Comparison of ENCODE assay signal across 27 cellular contexts in genomic region chr3:77281721-77282120, GRCh38.
DNase-seq lines count a peak whose midpoint lies in the region; ATAC-seq and TF ChIP-seq lines count a peak whose summit lies in the region.
"Had no signal": no experiment of that assay in that cellular context is flagged by ENCODE, and none has a peak within 500 bp of the region (broad histone marks: within the 10 kb centered on the region; RNA-seq: fewer than 3 reads in every experiment).

No MANE protein-coding gene starts in this region.

- no peak overlapping the region for H3K4me3 ChIP-seq in adrenal gland
- H3K4me3 ChIP-seq: esophagus squamous epithelium, gastrocnemius medialis, suprapubic skin had no signal

- no peak overlapping the region for H3K27ac Mint-ChIP-seq in CD14-positive monocyte
- H3K27ac Mint-ChIP-seq: activated CD4-positive, alpha-beta memory T cell treated with anti-CD3 and anti-CD28 coated beads, Interleukin-2, amount 10 ng/mL, durations not matched to agents 7 days and 5 days; CD4-positive, CD25-positive, alpha-beta regulatory T cell; IgD-negative memory B cell; memory B cell had no signal

- intact Hi-C loops in CD14-positive monocyte (cut with micrococcal nuclease), result no loop called here
- intact Hi-C loops in adrenal gland (cut with DNase I), result no loop called here

- TF ChIP-seq CTCF in CD14-positive monocyte (IDR thresholded peaks at IDR 0.05) (no peak), adrenal gland (IDR thresholded peaks at IDR 0.05) (no peak)

- H3K9me3 ChIP-seq in adrenal gland (replicated peaks in 1 of 3), result no peaks in the 10 kb centered on the region
- H3K9me3 ChIP-seq: esophagus squamous epithelium, gastrocnemius medialis, suprapubic skin had no signal

- H3K36me3 Mint-ChIP-seq in CD14-positive monocyte, result no peaks in the 10 kb centered on the region
- H3K36me3 Mint-ChIP-seq: CD4-positive, CD25-positive, alpha-beta regulatory T cell; memory B cell had no signal

- H3K4me3 Mint-ChIP-seq in CD14-positive monocyte, result no peak overlapping the region
- H3K4me3 Mint-ChIP-seq: activated CD4-positive, alpha-beta memory T cell treated with anti-CD3 and anti-CD28 coated beads, Interleukin-2, amount 10 ng/mL, durations not matched to agents 7 days and 5 days; CD4-positive, CD25-positive, alpha-beta regulatory T cell; IgD-negative memory B cell; memory B cell had no signal

- H3K4me1 Mint-ChIP-seq in CD14-positive monocyte, result no peaks in the 10 kb centered on the region
- H3K4me1 Mint-ChIP-seq: activated CD4-positive, alpha-beta memory T cell treated with anti-CD3 and anti-CD28 coated beads, Interleukin-2, amount 10 ng/mL, durations not matched to agents 7 days and 5 days; CD4-positive, CD25-positive, alpha-beta regulatory T cell; memory B cell had no signal

- no peak overlapping the region for H3K27ac ChIP-seq in adrenal gland
- H3K27ac ChIP-seq: 22Rv1, esophagus squamous epithelium, gastrocnemius medialis, suprapubic skin had no signal

- peaks cover 0 to 5% (median 0%) of the 10 kb centered on the region in 7 donors for H3K9me3 Mint-ChIP-seq in CD14-positive monocyte

- ATAC-seq in GM19324 (IDR thresholded peaks at IDR 0.05; ENCODE audit: low FRiP score, unreplicated experiment), result no peak
- ATAC-seq: gastrocnemius medialis, left lobe of liver had no signal

- DNase-seq in NCI-H1417 (lab: John Stamatoyannopoulos, UW) (peak; percentile 3 to 31 (median 29)), NCI-H1417 treated with DMSO at 0.1 percent for 48 hours (lab: John Stamatoyannopoulos, UW) (no peak), NCI-H69 (lab: John Stamatoyannopoulos, UW) (peak; percentile 91), ecto neural progenitor cell (ENCODE audit: low spot score) (peak; percentile 69), retina (peak; percentile 73), CD14-positive monocyte (ENCODE audit: low spot score) (no peak), adrenal gland (no peak)
- DNase-seq: activated CD4-positive, alpha-beta memory T cell treated with anti-CD3 and anti-CD28 coated beads, Interleukin-2, amount 10 ng/mL, durations not matched to agents 7 days and 5 days; activated CD4-positive, alpha-beta T cell treated with anti-CD3 and anti-CD28 coated beads for 1 hour; activated CD8-positive, alpha-beta memory T cell treated with anti-CD3 and anti-CD28 coated beads, Interleukin-2, amount 50 U/mL, for 48 hours; activated naive CD4-positive, alpha-beta T cell treated with anti-CD3 and anti-CD28 coated beads, Interleukin-2, amount 50 U/mL, for 16 hours; amygdala; CD4-positive, CD25-positive, alpha-beta regulatory T cell; esophagus squamous epithelium; gastrocnemius medialis; hippocampal formation; NCI-H1092; NCI-H2081; NCI-H446 treated with DMSO at 0.1 percent for 48 hours; SIG-M5; stimulated activated naive CD4-positive, alpha-beta T cell had no signal

- H3K4me1 ChIP-seq in adrenal gland (replicated peaks in 1 of 2), result no peaks in the 10 kb centered on the region
- H3K4me1 ChIP-seq: esophagus squamous epithelium, gastrocnemius medialis, suprapubic skin had no signal

- 54 to 79% (median 59%) methylated on average over 8 of the region's 8 CpGs for WGBS in adrenal gland, 4 donors

- no peaks in the 10 kb centered on the region for H3K36me3 ChIP-seq in adrenal gland (replicated peaks in 1 of 2)
- H3K36me3 ChIP-seq: esophagus squamous epithelium, gastrocnemius medialis, suprapubic skin had no signal

- no peaks in the 10 kb centered on the region for H3K27me3 ChIP-seq in adrenal gland
- H3K27me3 ChIP-seq: esophagus squamous epithelium, gastrocnemius medialis, suprapubic skin had no signal

- H3K27me3 Mint-ChIP-seq in CD14-positive monocyte (ENCODE audit: low read depth in 3 of 3), result no peaks in the 10 kb centered on the region
- H3K27me3 Mint-ChIP-seq: activated CD4-positive, alpha-beta memory T cell treated with anti-CD3 and anti-CD28 coated beads, Interleukin-2, amount 10 ng/mL, durations not matched to agents 7 days and 5 days; CD4-positive, CD25-positive, alpha-beta regulatory T cell; IgD-negative memory B cell; memory B cell had no signal

- TF ChIP-seq POLR2A in adrenal gland (IDR thresholded peaks at IDR 0.05), result no peak

Comparison
In these comparisons a context has a peak if more than half of its experiments do, and no peak if none do; other contexts are left out.
1. DNase-seq: peak in NCI-H1417 (3 of 3), NCI-H69 (single experiment), ecto neural progenitor cell (single experiment) and retina (single experiment); none in NCI-H1417 treated with DMSO at 0.1 percent for 48 hours (single experiment), CD14-positive monocyte (single experiment) and adrenal gland (0 of 7).